ENCODE assay signal across 8 cellular contexts in genomic region chr1:94335950-94336349, GRCh38.
A peak's percentile ranks its signal among the peaks of the same experiment; 100 is the strongest.
DNase-seq lines count a peak whose midpoint lies in the region; ATAC-seq, FAIRE-seq and TF ChIP-seq lines count a peak whose summit lies in the region.

No MANE protein-coding gene starts in this region.

- H3K27ac ChIP-seq in C4-2B (no peak overlapping the region), SK-N-MC (no peak overlapping the region)

- ATAC-seq in esophagus mucosa: peak; percentile 90
- ATAC-seq in HG03342 (IDR thresholded peaks at IDR 0.05; ENCODE audit: unreplicated experiment): no peak
- ATAC-seq in HG02840 (IDR thresholded peaks at IDR 0.05; ENCODE audit: low FRiP score, unreplicated experiment): no peak

- no peaks in the 10 kb centered on the region for H3K36me3 ChIP-seq in SK-N-MC (ENCODE audit: insufficient read depth, low read length)

- no peaks in the 10 kb centered on the region for H3K9me3 ChIP-seq in SK-N-MC (ENCODE audit: low read depth, low read length)

- no peak overlapping the region for H3K9ac ChIP-seq in SK-N-MC (ENCODE audit: insufficient read length)

- H3K4me3 ChIP-seq in SK-N-MC: no peak overlapping the region

- DNase-seq in GM18507 (ENCODE audit: extremely low spot score, insufficient read length, low read depth): no peak
- peak; percentile 68 for DNase-seq in NAMALWA (ENCODE audit: low spot score)
- peak; percentile 83 for DNase-seq in SK-N-MC (ENCODE audit: low read depth, low spot score)
- DNase-seq in mucosa of gallbladder (ENCODE audit: low spot score): peak; percentile 84

- peak; percentile 80 for FAIRE-seq in GM18507 (lab: Jason Lieb, UNC)

- peak; percentile 97 for TF ChIP-seq CTCF in C4-2B (conservative IDR thresholded peaks at IDR 0.05)
